ENCODE assay signal across 14 cellular contexts in genomic region chr15:54618120-54618519, GRCh38.
DNase-seq lines count a peak whose midpoint lies in the region; ATAC-seq and TF ChIP-seq lines count a peak whose summit lies in the region.
"Had no signal": no experiment of that assay in that cellular context is flagged by ENCODE, and none has a peak within 500 bp of the region (broad histone marks: within the 10 kb centered on the region; RNA-seq: fewer than 3 reads in every experiment).

No MANE protein-coding gene starts in this region.

- POLR2A ChIA-PET in WTC11 (lab: Charles Lee): no interaction called here

- ATAC-seq in WTC11 (no peak), GM18519 (IDR thresholded peaks at IDR 0.05; ENCODE audit: low FRiP score, unreplicated experiment) (no peak)

- CTCF ChIA-PET in WTC11 (lab: Charles Lee): no interaction called here

- no peak for TF ChIP-seq CTCF in WTC11 (IDR thresholded peaks at IDR 0.05)
- no peak for TF ChIP-seq CTCF in HFFc6 (IDR thresholded peaks at IDR 0.05)

- DNase-seq in COLO829 (ENCODE audit: low spot score) (peak; percentile 52), DMS53 treated with DMSO at 0.1 percent for 48 hours (lab: John Stamatoyannopoulos, UW; ENCODE audit: unreplicated experiment) (peak; percentile 42), NCI-H82 (lab: John Stamatoyannopoulos, UW) (peak; percentile 55), foreskin melanocyte (peak; percentile 86), WTC11 (ENCODE audit: low spot score) (no peak), HFFc6 (no peak)
- DNase-seq: ACHN; Calu3; CD4-positive, CD25-positive, alpha-beta regulatory T cell; DND-41; GDM1; HCEC 1CT; IMR-90 had no signal

- no peaks in the 10 kb centered on the region for H3K27me3 Mint-ChIP-seq in WTC11 (ENCODE audit: low read depth)
- no peaks in the 10 kb centered on the region for H3K27me3 Mint-ChIP-seq in HFFc6 (ENCODE audit: insufficient read depth)
- H3K27me3 Mint-ChIP-seq: CD4-positive, CD25-positive, alpha-beta regulatory T cell had no signal

- H3K4me3 Mint-ChIP-seq in WTC11 (no peak overlapping the region), HFFc6 (no peak overlapping the region)
- H3K4me3 Mint-ChIP-seq: CD4-positive, CD25-positive, alpha-beta regulatory T cell had no signal

- H3K9me3 Mint-ChIP-seq in WTC11 (no peaks in the 10 kb centered on the region), HFFc6 (peaks cover 12% of the 10 kb centered on the region)
- H3K9me3 Mint-ChIP-seq: CD4-positive, CD25-positive, alpha-beta regulatory T cell had no signal

- H3K4me1 Mint-ChIP-seq in WTC11 (no peaks in the 10 kb centered on the region), HFFc6 (ENCODE audit: low read depth) (no peaks in the 10 kb centered on the region)
- H3K4me1 Mint-ChIP-seq: CD4-positive, CD25-positive, alpha-beta regulatory T cell had no signal

- H3K36me3 Mint-ChIP-seq in WTC11: no peaks in the 10 kb centered on the region
- H3K36me3 Mint-ChIP-seq in HFFc6 (ENCODE audit: low read depth): no peaks in the 10 kb centered on the region
- H3K36me3 Mint-ChIP-seq: CD4-positive, CD25-positive, alpha-beta regulatory T cell had no signal

- H3K27ac Mint-ChIP-seq in WTC11 (no peak overlapping the region), HFFc6 (no peak overlapping the region)
- H3K27ac Mint-ChIP-seq: CD4-positive, CD25-positive, alpha-beta regulatory T cell had no signal

TF ChIP-seq in WTC11, 78 proteins besides CTCF, POLR2A, EP300 and RAD21:
- TF ChIP-seq GTF2I (CRISPR knock-in tag; conservative IDR thresholded peaks at IDR 0.05): no peak
- no peak for TF ChIP-seq ZNF263 (CRISPR knock-in tag; IDR thresholded peaks at IDR 0.05; ENCODE audit: low read depth)

Comparison
In these comparisons a context has a peak if more than half of its experiments do, and no peak if none do; other contexts are left out.
1. DNase-seq: peak in COLO829 (single experiment), DMS53 treated with DMSO at 0.1 percent for 48 hours (single experiment), NCI-H82 (single experiment) and foreskin melanocyte (single experiment); none in WTC11 (single experiment) and HFFc6 (single experiment).